1 cellular context compared by ENCODE assay signal in genomic region chr1:3649342-3650247, GRCh38.
TF ChIP-seq lines count a peak whose summit lies in the region.

A gene with protein sequence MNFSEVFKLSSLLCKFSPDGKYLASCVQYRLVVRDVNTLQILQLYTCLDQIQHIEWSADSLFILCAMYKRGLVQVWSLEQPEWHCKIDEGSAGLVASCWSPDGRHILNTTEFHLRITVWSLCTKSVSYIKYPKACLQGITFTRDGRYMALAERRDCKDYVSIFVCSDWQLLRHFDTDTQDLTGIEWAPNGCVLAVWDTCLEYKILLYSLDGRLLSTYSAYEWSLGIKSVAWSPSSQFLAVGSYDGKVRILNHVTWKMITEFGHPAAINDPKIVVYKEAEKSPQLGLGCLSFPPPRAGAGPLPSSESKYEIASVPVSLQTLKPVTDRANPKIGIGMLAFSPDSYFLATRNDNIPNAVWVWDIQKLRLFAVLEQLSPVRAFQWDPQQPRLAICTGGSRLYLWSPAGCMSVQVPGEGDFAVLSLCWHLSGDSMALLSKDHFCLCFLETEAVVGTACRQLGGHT (minus strand): TSS chr1:3650103. CDS start chr1:3649999, 104 bp downstream.

TF ChIP-seq in HepG2, 621 proteins besides CTCF, POLR2A, EP300 and RAD21 (continued from another document and continues in another):
- TF ChIP-seq, protein P1, sequence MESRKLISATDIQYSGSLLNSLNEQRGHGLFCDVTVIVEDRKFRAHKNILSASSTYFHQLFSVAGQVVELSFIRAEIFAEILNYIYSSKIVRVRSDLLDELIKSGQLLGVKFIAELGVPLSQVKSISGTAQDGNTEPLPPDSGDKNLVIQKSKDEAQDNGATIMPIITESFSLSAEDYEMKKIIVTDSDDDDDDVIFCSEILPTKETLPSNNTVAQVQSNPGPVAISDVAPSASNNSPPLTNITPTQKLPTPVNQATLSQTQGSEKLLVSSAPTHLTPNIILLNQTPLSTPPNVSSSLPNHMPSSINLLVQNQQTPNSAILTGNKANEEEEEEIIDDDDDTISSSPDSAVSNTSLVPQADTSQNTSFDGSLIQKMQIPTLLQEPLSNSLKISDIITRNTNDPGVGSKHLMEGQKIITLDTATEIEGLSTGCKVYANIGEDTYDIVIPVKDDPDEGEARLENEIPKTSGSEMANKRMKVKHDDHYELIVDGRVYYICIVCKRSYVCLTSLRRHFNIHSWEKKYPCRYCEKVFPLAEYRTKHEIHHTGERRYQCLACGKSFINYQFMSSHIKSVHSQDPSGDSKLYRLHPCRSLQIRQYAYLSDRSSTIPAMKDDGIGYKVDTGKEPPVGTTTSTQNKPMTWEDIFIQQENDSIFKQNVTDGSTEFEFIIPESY (CRISPR knock-in tag; IDR thresholded peaks at IDR 0.05) = no peak
- TF ChIP-seq TCF7L2 (IDR thresholded peaks at IDR 0.05; ENCODE audit: low read depth, low read length) (no peak), ZNF776 (CRISPR knock-in tag; IDR thresholded peaks at IDR 0.05) (no peak), SMAD3 (CRISPR knock-in tag; IDR thresholded peaks at IDR 0.05) (no peak), TMF1 (CRISPR knock-in tag; IDR thresholded peaks at IDR 0.05; ENCODE audit: low read depth) (peak; percentile 67; the same call in 1 of the 2 replicates), RFX1 (IDR thresholded peaks at IDR 0.05) (no peak), ZNF546 (CRISPR knock-in tag; conservative IDR thresholded peaks at IDR 0.05) (0 out of 2 replicates have a peak, but pooled peaks have one; percentile 31), ZNF768 (CRISPR knock-in tag; IDR thresholded peaks at IDR 0.05) (peak; percentile 41; the same call in 1 of the 2 replicates), GATA4 (IDR thresholded peaks at IDR 0.05; ENCODE audit: borderline replicate concordance, low read depth) (no peak), ZNF552 (CRISPR knock-in tag; IDR thresholded peaks at IDR 0.05; ENCODE audit: borderline replicate concordance) (0 out of 2 replicates have a peak, but pooled peaks have one; percentile 46), SOX6 (IDR thresholded peaks at IDR 0.05) (no peak), SOX6 (CRISPR knock-in tag; IDR thresholded peaks at IDR 0.05) (peak; percentile 32; the same call in 1 of the 2 replicates), ZNF274 (CRISPR knock-in tag; IDR thresholded peaks at IDR 0.05) (peak; percentile 25; the same call in 1 of the 2 replicates), ZNF616 (CRISPR knock-in tag; IDR thresholded peaks at IDR 0.05; ENCODE audit: low read depth) (no peak), ARHGAP35 (CRISPR knock-in tag; IDR thresholded peaks at IDR 0.05; ENCODE audit: borderline replicate concordance) (peak; percentile 45; the same call in 1 of the 2 replicates), BORCS8-MEF2B (CRISPR knock-in tag; IDR thresholded peaks at IDR 0.05) (0 out of 2 replicates have a peak, but pooled peaks have one; percentile 35), UBTF (CRISPR knock-in tag; IDR thresholded peaks at IDR 0.05) (peak; percentile 33; the same call in 1 of the 2 replicates), MEIS1 (CRISPR knock-in tag; IDR thresholded peaks at IDR 0.05; ENCODE audit: borderline replicate concordance) (0 out of 2 replicates have a peak, but pooled peaks have one; percentile 54), ZNF639 (CRISPR knock-in tag; conservative IDR thresholded peaks at IDR 0.05) (0 out of 2 replicates have a peak, but pooled peaks have one; percentile 35), ZNF839 (CRISPR knock-in tag; IDR thresholded peaks at IDR 0.05; ENCODE audit: borderline replicate concordance) (no peak), ARNTL (CRISPR knock-in tag; IDR thresholded peaks at IDR 0.05) (0 out of 2 replicates have a peak, but pooled peaks have one; percentile 36), KMT2B (CRISPR knock-in tag; IDR thresholded peaks at IDR 0.05) (peak; percentile 73; the same call in 1 of the 2 replicates), ZNF230 (CRISPR knock-in tag; IDR thresholded peaks at IDR 0.05) (peak; percentile 88), NRL (CRISPR knock-in tag; IDR thresholded peaks at IDR 0.05; ENCODE audit: borderline replicate concordance) (peak; percentile 57; the same call in 1 of the 2 replicates), SALL1 (CRISPR knock-in tag; IDR thresholded peaks at IDR 0.05) (peak; percentile 47), ATF7 (IDR thresholded peaks at IDR 0.05) (no peak), ATF7 (CRISPR knock-in tag; IDR thresholded peaks at IDR 0.05) (no peak), ZNF558 (CRISPR knock-in tag; IDR thresholded peaks at IDR 0.05; ENCODE audit: borderline replicate concordance) (no peak), HMGXB3 (CRISPR knock-in tag; IDR thresholded peaks at IDR 0.05; ENCODE audit: borderline replicate concordance) (no peak), ZGPAT (CRISPR knock-in tag; IDR thresholded peaks at IDR 0.05) (peak; percentile 44; the same call in 1 of the 2 replicates), ERF (CRISPR knock-in tag; IDR thresholded peaks at IDR 0.05) (0 out of 2 replicates have a peak, but pooled peaks have one; percentile 43), ZBTB7B (CRISPR knock-in tag; IDR thresholded peaks at IDR 0.05) (0 out of 2 replicates have a peak, but pooled peaks have one; percentile 32), CHD2 (IDR thresholded peaks at IDR 0.05; ENCODE audit: low read depth, low read length) (peak; percentile 86), ZFY (CRISPR knock-in tag; IDR thresholded peaks at IDR 0.05) (peak; percentile 75; the same call in 1 of the 2 replicates), ZNF264 (CRISPR knock-in tag; IDR thresholded peaks at IDR 0.05) (no peak), ZNF501 (CRISPR knock-in tag; IDR thresholded peaks at IDR 0.05) (0 out of 2 replicates have a peak, but pooled peaks have one; percentile 60), SMC3 (IDR thresholded peaks at IDR 0.05; ENCODE audit: low read length) (no peak), CREB1 (IDR thresholded peaks at IDR 0.05) (peak; percentile 54), CREB1 (CRISPR knock-in tag; IDR thresholded peaks at IDR 0.05) (peak; percentile 71; the same call in 1 of the 2 replicates), U2AF1 (optimal IDR thresholded peaks at IDR 0.05; ENCODE audit: low read depth, low read length) (no peak), NFKBIZ (CRISPR knock-in tag; IDR thresholded peaks at IDR 0.05) (no peak), ZNF207 (IDR thresholded peaks at IDR 0.05; ENCODE audit: borderline replicate concordance) (no peak)
- TF ChIP-seq, protein P2, sequence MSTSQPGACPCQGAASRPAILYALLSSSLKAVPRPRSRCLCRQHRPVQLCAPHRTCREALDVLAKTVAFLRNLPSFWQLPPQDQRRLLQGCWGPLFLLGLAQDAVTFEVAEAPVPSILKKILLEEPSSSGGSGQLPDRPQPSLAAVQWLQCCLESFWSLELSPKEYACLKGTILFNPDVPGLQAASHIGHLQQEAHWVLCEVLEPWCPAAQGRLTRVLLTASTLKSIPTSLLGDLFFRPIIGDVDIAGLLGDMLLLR (CRISPR knock-in tag; IDR thresholded peaks at IDR 0.05) = peak; percentile 53; the same call in 1 of the 2 replicates
- TF ChIP-seq, protein P3, sequence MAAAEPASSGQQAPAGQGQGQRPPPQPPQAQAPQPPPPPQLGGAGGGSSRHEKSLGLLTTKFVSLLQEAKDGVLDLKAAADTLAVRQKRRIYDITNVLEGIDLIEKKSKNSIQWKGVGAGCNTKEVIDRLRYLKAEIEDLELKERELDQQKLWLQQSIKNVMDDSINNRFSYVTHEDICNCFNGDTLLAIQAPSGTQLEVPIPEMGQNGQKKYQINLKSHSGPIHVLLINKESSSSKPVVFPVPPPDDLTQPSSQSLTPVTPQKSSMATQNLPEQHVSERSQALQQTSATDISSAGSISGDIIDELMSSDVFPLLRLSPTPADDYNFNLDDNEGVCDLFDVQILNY (CRISPR knock-in tag; conservative IDR thresholded peaks at IDR 0.05) = no peak
- TF ChIP-seq, protein P4, sequence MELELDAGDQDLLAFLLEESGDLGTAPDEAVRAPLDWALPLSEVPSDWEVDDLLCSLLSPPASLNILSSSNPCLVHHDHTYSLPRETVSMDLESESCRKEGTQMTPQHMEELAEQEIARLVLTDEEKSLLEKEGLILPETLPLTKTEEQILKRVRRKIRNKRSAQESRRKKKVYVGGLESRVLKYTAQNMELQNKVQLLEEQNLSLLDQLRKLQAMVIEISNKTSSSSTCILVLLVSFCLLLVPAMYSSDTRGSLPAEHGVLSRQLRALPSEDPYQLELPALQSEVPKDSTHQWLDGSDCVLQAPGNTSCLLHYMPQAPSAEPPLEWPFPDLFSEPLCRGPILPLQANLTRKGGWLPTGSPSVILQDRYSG (CRISPR knock-in tag; IDR thresholded peaks at IDR 0.05) = no peak
- TF ChIP-seq, protein P5, sequence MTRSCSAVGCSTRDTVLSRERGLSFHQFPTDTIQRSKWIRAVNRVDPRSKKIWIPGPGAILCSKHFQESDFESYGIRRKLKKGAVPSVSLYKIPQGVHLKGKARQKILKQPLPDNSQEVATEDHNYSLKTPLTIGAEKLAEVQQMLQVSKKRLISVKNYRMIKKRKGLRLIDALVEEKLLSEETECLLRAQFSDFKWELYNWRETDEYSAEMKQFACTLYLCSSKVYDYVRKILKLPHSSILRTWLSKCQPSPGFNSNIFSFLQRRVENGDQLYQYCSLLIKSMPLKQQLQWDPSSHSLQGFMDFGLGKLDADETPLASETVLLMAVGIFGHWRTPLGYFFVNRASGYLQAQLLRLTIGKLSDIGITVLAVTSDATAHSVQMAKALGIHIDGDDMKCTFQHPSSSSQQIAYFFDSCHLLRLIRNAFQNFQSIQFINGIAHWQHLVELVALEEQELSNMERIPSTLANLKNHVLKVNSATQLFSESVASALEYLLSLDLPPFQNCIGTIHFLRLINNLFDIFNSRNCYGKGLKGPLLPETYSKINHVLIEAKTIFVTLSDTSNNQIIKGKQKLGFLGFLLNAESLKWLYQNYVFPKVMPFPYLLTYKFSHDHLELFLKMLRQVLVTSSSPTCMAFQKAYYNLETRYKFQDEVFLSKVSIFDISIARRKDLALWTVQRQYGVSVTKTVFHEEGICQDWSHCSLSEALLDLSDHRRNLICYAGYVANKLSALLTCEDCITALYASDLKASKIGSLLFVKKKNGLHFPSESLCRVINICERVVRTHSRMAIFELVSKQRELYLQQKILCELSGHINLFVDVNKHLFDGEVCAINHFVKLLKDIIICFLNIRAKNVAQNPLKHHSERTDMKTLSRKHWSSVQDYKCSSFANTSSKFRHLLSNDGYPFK (CRISPR knock-in tag; IDR thresholded peaks at IDR 0.05; ENCODE audit: borderline replicate concordance) = peak; percentile 96
